In genomic region chr19:5949792-5950305, GRCh38 we compare ENCODE assay signal across 9 cellular contexts. TPM values are rescaled to one million over a fixed set of nuclear protein-coding genes. Genes with fewer than 3 reads are reported as not detected.
DNase-seq lines count a peak whose midpoint lies in the region; ATAC-seq and TF ChIP-seq lines count a peak whose summit lies in the region.
"Had no signal": no experiment of that assay in that cellular context is flagged by ENCODE, and none has a peak within 500 bp of the region (broad histone marks: within the 10 kb centered on the region; RNA-seq: fewer than 3 reads in every experiment).

No MANE protein-coding gene starts in this region.

- TF ChIP-seq CTCF in dorsolateral prefrontal cortex (IDR thresholded peaks at IDR 0.05 in 54 of 56, conservative IDR thresholded peaks at IDR 0.05 in 2 of 56; ENCODE audit: low read depth in 1 of 56, partially characterized antibody in 56 of 56) (no peak), GM10266 (IDR thresholded peaks at IDR 0.05; ENCODE audit: control insufficient read depth, insufficient read depth, low read depth, missing control alignments) (no peak)

- H3K4me3 Mint-ChIP-seq in stimulated activated naive B cell treated with anti-CD40 and anti-IgM and Interleukin-4, amounts not matched to agents 10 μg/mL and 1 μg/mL and 100 μg/mL, for 72 hours: no peak overlapping the region

- H3K4me1 Mint-ChIP-seq in stimulated activated naive B cell treated with anti-CD40 and anti-IgM and Interleukin-4, amounts not matched to agents 10 μg/mL and 1 μg/mL and 100 μg/mL, for 72 hours: peaks cover 68 to 84% of the 10 kb centered on the region in 2 donors

- ATAC-seq in activated CD4-positive, CD25-positive, alpha-beta regulatory T cell treated with anti-CD3 and anti-CD28 coated beads, Interleukin-2, amount 50 U/mL, for 24 hours: peak; percentile 58 to 76
- no peak for ATAC-seq in stimulated activated naive B cell treated with anti-CD40 and anti-IgM and Interleukin-4, amounts not matched to agents 10 μg/mL and 1 μg/mL and 100 μg/mL, for 72 hours (replicated peaks)

- intact Hi-C loops in dorsolateral prefrontal cortex (cut with DNase I): loop anchor here in 1 of 2 donors (5.0 kb wide), 1 partner anchor 38 kb away; the partner anchor contains the start of gene CAPS

- peak overlapping the region in 3 of 59 donors; percentile 12 to 33 (median 29) for H3K4me3 ChIP-seq in dorsolateral prefrontal cortex
- H3K4me3 ChIP-seq: right lobe of liver had no signal

- peak overlapping the region in 37 of 59 donors; percentile 3 to 94 (median 81) for H3K27ac ChIP-seq in dorsolateral prefrontal cortex

- DNase-seq in NAMALWA (ENCODE audit: low spot score): peak; percentile 71
- DNase-seq in dorsolateral prefrontal cortex: no peak
- peak in 2 of 3 donors; percentile 24 to 32 for DNase-seq in stimulated activated CD4-positive, alpha-beta T cell treated with anti-CD3 and anti-CD28 coated beads, Interleukin-12 subunit alpha, Interleukin-12 subunit beta, amount 100 ng/mL, for 48 hours (ENCODE audit: low read depth in 2 of 3, low spot score in 1 of 3)
- DNase-seq in T1000 (lab: John Stamatoyannopoulos, UW): no peak
- no peak for DNase-seq in GM10266 (ENCODE audit: extremely low spot score)
- no peak for DNase-seq in stimulated activated naive B cell treated with anti-CD40 and anti-IgM and Interleukin-4, amounts not matched to agents 10 μg/mL and 1 μg/mL and 100 μg/mL, for 72 hours
- DNase-seq in erythroblast (lab: John Stamatoyannopoulos, UW): no peak

- no peaks in the 10 kb centered on the region for H3K27me3 Mint-ChIP-seq in stimulated activated naive B cell treated with anti-CD40 and anti-IgM and Interleukin-4, amounts not matched to agents 10 μg/mL and 1 μg/mL and 100 μg/mL, for 72 hours

- TF ChIP-seq POLR2A in erythroblast (IDR thresholded peaks at IDR 0.05; ENCODE audit: low read length): no peak

- peaks cover 39 to 56% of the 10 kb centered on the region in 2 donors for H3K36me3 Mint-ChIP-seq in stimulated activated naive B cell treated with anti-CD40 and anti-IgM and Interleukin-4, amounts not matched to agents 10 μg/mL and 1 μg/mL and 100 μg/mL, for 72 hours

- H3K9me3 Mint-ChIP-seq in stimulated activated naive B cell treated with anti-CD40 and anti-IgM and Interleukin-4, amounts not matched to agents 10 μg/mL and 1 μg/mL and 100 μg/mL, for 72 hours: no peaks in the 10 kb centered on the region

- no peaks in the 10 kb centered on the region for H3K27me3 ChIP-seq in dorsolateral prefrontal cortex
- H3K27me3 ChIP-seq: right lobe of liver had no signal

- H3K27ac Mint-ChIP-seq in stimulated activated naive B cell treated with anti-CD40 and anti-IgM and Interleukin-4, amounts not matched to agents 10 μg/mL and 1 μg/mL and 100 μg/mL, for 72 hours: no peak overlapping the region

RNA-seq across cellular contexts. Expression of gene RANBP3, which starts 28.1 kb away (rescaled TPM):
- 100 to 1,000 TPM in 31 of 120 experiments, 10 to 100 TPM in 89; 71.9 to 120 (median 93.1) TPM for total RNA-seq in dorsolateral prefrontal cortex

RNA-seq across cellular contexts. Expression of gene CAPS, which starts 35.8 kb away (rescaled TPM):
- total RNA-seq in dorsolateral prefrontal cortex: 10 to 100 TPM in 113 of 120 experiments, 1 to 10 TPM in 7; 7.5 to 55.0 (median 19.2) TPM

RNA-seq across cellular contexts. Expression of gene VMAC, which starts 45.2 kb away (rescaled TPM):
- total RNA-seq in dorsolateral prefrontal cortex: 10 to 100 TPM in 11 of 120 experiments, 1 to 10 TPM in 109; 3.0 to 14.3 (median 7.2) TPM

RNA-seq across cellular contexts. Expression of gene NDUFA11, which starts 46.3 kb away (rescaled TPM):
- 100 to 1,000 TPM in 119 of 120 experiments, 10 to 100 TPM in 1; 98.5 to 237 (median 172) TPM for total RNA-seq in dorsolateral prefrontal cortex

Comparison
In these comparisons a context has a peak if more than half of its experiments do, and no peak if none do; other contexts are left out.
1. DNase-seq: peak in NAMALWA (single experiment) and stimulated activated CD4-positive, alpha-beta T cell treated with anti-CD3 and anti-CD28 coated beads, Interleukin-12 subunit alpha, Interleukin-12 subunit beta, amount 100 ng/mL, for 48 hours (2 of 3); none in dorsolateral prefrontal cortex (0 of 10), T1000 (single experiment), GM10266 (single experiment), stimulated activated naive B cell treated with anti-CD40 and anti-IgM and Interleukin-4, amounts not matched to agents 10 μg/mL and 1 μg/mL and 100 μg/mL, for 72 hours (single experiment) and erythroblast (0 of 2).
2. ATAC-seq: peak in activated CD4-positive, CD25-positive, alpha-beta regulatory T cell treated with anti-CD3 and anti-CD28 coated beads, Interleukin-2, amount 50 U/mL, for 24 hours (2 of 2); none in stimulated activated naive B cell treated with anti-CD40 and anti-IgM and Interleukin-4, amounts not matched to agents 10 μg/mL and 1 μg/mL and 100 μg/mL, for 72 hours (0 of 2).